17 cellular contexts compared by ENCODE assay signal in genomic region chr1:36093919-36094318, GRCh38. TPM values are rescaled to one million over a fixed set of nuclear protein-coding genes. Genes with fewer than 3 reads are reported as not detected.
A peak's percentile ranks its signal among the peaks of the same experiment; 100 is the strongest.
DNase-seq lines count a peak whose midpoint lies in the region; ATAC-seq, FAIRE-seq and TF ChIP-seq lines count a peak whose summit lies in the region.
"Had no signal": no experiment of that assay in that cellular context is flagged by ENCODE, and none has a peak within 500 bp of the region (broad histone marks: within the 10 kb centered on the region; RNA-seq: fewer than 3 reads in every experiment).

No MANE protein-coding gene starts in this region.

- no peak for FAIRE-seq in frontal cortex (lab: Jason Lieb, UNC)

- no peak for TF ChIP-seq POLR2A in lower leg skin (IDR thresholded peaks at IDR 0.05)

- no peak for TF ChIP-seq CTCF in lower leg skin (IDR thresholded peaks at IDR 0.05)

- no peak overlapping the region for H3K4me3 ChIP-seq in lower leg skin (ENCODE audit: low read depth, poor library complexity, severe bottlenecking)
- H3K4me3 ChIP-seq: neural progenitor cell, SJCRH30, skin epidermis had no signal

- peak; percentile 61 for DNase-seq in CD1c-positive myeloid dendritic cell (ENCODE audit: extremely low spot score)
- DNase-seq in NCI-H446 treated with DMSO at 0.1 percent for 48 hours (lab: John Stamatoyannopoulos, UW): peak; percentile 58
- peak; percentile 51 to 74 for DNase-seq in frontal cortex (ENCODE audit: low spot score in 2 of 2)
- DNase-seq in sciatic nerve (ENCODE audit: low spot score): peak; percentile 50
- DNase-seq in DMS79 (lab: John Stamatoyannopoulos, UW): no peak
- no peak for DNase-seq in lower leg skin (ENCODE audit: low spot score in 2 of 2)
- DNase-seq: activated CD4-positive, alpha-beta T cell treated with anti-CD3 and anti-CD28 coated beads, Interleukin-2, amount 50 U/mL, for 1 hour; brain microvascular endothelial cell; EL; NCI-H2171 treated with DMSO at 0.1 percent for 48 hours; SJCRH30; stimulated activated naive CD4-positive, alpha-beta T cell had no signal

- ATAC-seq in sciatic nerve (no peak), GM19452 (IDR thresholded peaks at IDR 0.05; ENCODE audit: unreplicated experiment) (no peak)
- ATAC-seq: activated T-helper 17 cell treated with anti-CD3 and anti-CD28 coated beads, Interleukin-2, amount 50 U/mL, for 72 hours had no signal

- intact Hi-C loops in sciatic nerve (cut with DNase I): no loop called here
- intact Hi-C loops in lower leg skin (cut with DNase I; ENCODE audit: low total_unique reads): no loop called here

- WGBS in lower leg skin, 2 donors: 49 to 50% methylated on average over 3 of the region's 3 CpGs

RNA-seq across cellular contexts. Expression of gene ADPRS, which starts 5.2 kb away (rescaled TPM):
- 20.4 TPM for total RNA-seq in frontal cortex
- total RNA-seq in sciatic nerve: 25.0 TPM
- total RNA-seq in lower leg skin: 100 to 1,000 TPM in 1 of 4 donors, 10 to 100 TPM in 3; 54.5 to 119 (median 71.2) TPM

RNA-seq across cellular contexts. Expression of gene TEKT2, which starts 10.0 kb away (rescaled TPM):
- 10.6 TPM for total RNA-seq in frontal cortex
- total RNA-seq in sciatic nerve: 0.98 TPM
- total RNA-seq in lower leg skin: under 1 TPM in 1 of 4 donors, not detected in 3; 0.38 TPM
- total RNA-seq: fibroblast of villous mesenchyme, SJCRH30 had no signal

RNA-seq across cellular contexts. Expression of gene COL8A2, which starts 31.1 kb away (rescaled TPM):
- total RNA-seq in frontal cortex: 0.82 TPM
- 47.3 TPM for total RNA-seq in sciatic nerve
- 1 to 10 TPM; 4.8 to 9.8 (median 7.6) TPM for total RNA-seq in lower leg skin

RNA-seq across cellular contexts. Expression of gene TRAPPC3, which starts 55.4 kb away (rescaled TPM):
- 43.6 TPM for total RNA-seq in frontal cortex
- total RNA-seq in sciatic nerve: 46.8 TPM
- total RNA-seq in lower leg skin: 100 to 1,000 TPM in 2 of 4 donors, 10 to 100 TPM in 2; 78.3 to 113 (median 104) TPM

Comparison
In these comparisons a context has a peak if more than half of its experiments do, and no peak if none do; other contexts are left out.
1. DNase-seq: peak in CD1c-positive myeloid dendritic cell (single experiment), NCI-H446 treated with DMSO at 0.1 percent for 48 hours (single experiment), frontal cortex (2 of 2) and sciatic nerve (single experiment); none in DMS79 (single experiment) and lower leg skin (0 of 2).